Comparison of ENCODE assay signal across 21 cellular contexts in the genomic region with DNA sequence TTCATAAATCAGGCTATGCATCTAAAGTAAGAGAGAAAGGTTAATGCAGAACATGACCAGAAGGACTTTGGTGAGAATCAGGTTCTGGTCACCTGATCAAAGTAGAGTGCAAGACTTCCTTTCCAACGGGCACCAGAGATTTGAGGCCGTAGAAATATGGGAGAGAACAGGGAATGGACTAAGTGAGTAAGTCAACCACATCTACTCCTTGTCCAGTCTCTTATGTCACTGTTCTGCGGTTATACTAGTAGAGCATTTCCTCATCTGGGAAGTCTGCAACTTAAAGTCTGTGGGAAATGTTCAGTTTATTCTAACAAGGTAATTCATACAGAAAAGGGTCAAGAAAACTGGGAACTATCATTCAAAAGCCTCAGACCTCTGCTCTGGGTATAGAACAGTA.
"Had no signal": no experiment of that assay in that cellular context is flagged by ENCODE, and none has a peak within 500 bp of the region (broad histone marks: within the 10 kb centered on the region; RNA-seq: fewer than 3 reads in every experiment).

No MANE protein-coding gene starts in this region.

- ATAC-seq: activated CD8-positive, alpha-beta memory T cell treated with anti-CD3 and anti-CD28 coated beads, Interleukin-2, amount 10 ng/mL, durations not matched to agents 7 days and 5 days; WTC11 had no signal

- H3K4me1 ChIP-seq: breast epithelium had no signal

- H3K27me3 ChIP-seq: breast epithelium had no signal

- H3K4me3 ChIP-seq: breast epithelium, PC-9 had no signal

- H3K27ac ChIP-seq: breast epithelium, PC-9 had no signal

- H3K36me3 ChIP-seq: breast epithelium had no signal

- H3K9me3 ChIP-seq: breast epithelium had no signal

- DNase-seq: activated CD4-positive, alpha-beta T cell treated with anti-CD3 and anti-CD28 coated beads for 48 hours; activated CD4-positive, alpha-beta T cell treated with anti-CD3 and anti-CD28 coated beads, Interleukin-2, amount 50 U/mL, for 48 hours; activated CD4-positive, CD25-positive, alpha-beta regulatory T cell treated with anti-CD3 and anti-CD28 coated beads, Interleukin-2, amount 50 U/mL, for 72 hours; activated CD8-positive, alpha-beta memory T cell treated with anti-CD3 and anti-CD28 coated beads, Interleukin-2, amount 10 ng/mL, durations not matched to agents 7 days and 5 days; activated effector memory CD4-positive, alpha-beta T cell treated with Interleukin-2 at 50 U/mL for 16 hours; activated naive CD4-positive, alpha-beta T cell; activated T-cell treated with anti-CD3 and anti-CD28 coated beads, Interleukin-2, amount 50 U/mL, for 24 hours; aorta; caudate nucleus; IMR-90; KBM-7; NCI-H1105; NCI-H1436; NCI-H1694 treated with DMSO at 0.1 percent for 48 hours; NCI-H2029 treated with DMSO at 0.1 percent for 48 hours; NCI-H446; NCI-H524; PC-9; SHP77 treated with DMSO at 0.1 percent for 48 hours had no signal
